In genomic region chr10:75432176-75432575, GRCh38 we compare ENCODE assay signal across 2 cellular contexts.
TF ChIP-seq lines count a peak whose summit lies in the region.

No MANE protein-coding gene starts in this region.

TF ChIP-seq in A549, 52 proteins besides CTCF, POLR2A, EP300 and RAD21:
- TF ChIP-seq, protein P1, sequence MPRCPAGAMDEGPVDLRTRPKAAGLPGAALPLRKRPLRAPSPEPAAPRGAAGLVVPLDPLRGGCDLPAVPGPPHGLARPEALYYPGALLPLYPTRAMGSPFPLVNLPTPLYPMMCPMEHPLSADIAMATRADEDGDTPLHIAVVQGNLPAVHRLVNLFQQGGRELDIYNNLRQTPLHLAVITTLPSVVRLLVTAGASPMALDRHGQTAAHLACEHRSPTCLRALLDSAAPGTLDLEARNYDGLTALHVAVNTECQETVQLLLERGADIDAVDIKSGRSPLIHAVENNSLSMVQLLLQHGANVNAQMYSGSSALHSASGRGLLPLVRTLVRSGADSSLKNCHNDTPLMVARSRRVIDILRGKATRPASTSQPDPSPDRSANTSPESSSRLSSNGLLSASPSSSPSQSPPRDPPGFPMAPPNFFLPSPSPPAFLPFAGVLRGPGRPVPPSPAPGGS (IDR thresholded peaks at IDR 0.05) = no peak
- no peak for TF ChIP-seq BHLHE40 (IDR thresholded peaks at IDR 0.05; ENCODE audit: low read depth, low read length)
- no peak for TF ChIP-seq GATA3 (IDR thresholded peaks at IDR 0.05; ENCODE audit: borderline replicate concordance)
- TF ChIP-seq HDAC2 (IDR thresholded peaks at IDR 0.05) = no peak
- TF ChIP-seq CHD2 (IDR thresholded peaks at IDR 0.05; ENCODE audit: low read length, partially characterized antibody) = no peak
- TF ChIP-seq PHF8 (IDR thresholded peaks at IDR 0.05; ENCODE audit: borderline replicate concordance, low read depth) = no peak
- TF ChIP-seq RNF2 (IDR thresholded peaks at IDR 0.05; ENCODE audit: borderline replicate concordance, low read depth) = no peak
- TF ChIP-seq USF2 (IDR thresholded peaks at IDR 0.05) = no peak
- TF ChIP-seq, protein P2, sequence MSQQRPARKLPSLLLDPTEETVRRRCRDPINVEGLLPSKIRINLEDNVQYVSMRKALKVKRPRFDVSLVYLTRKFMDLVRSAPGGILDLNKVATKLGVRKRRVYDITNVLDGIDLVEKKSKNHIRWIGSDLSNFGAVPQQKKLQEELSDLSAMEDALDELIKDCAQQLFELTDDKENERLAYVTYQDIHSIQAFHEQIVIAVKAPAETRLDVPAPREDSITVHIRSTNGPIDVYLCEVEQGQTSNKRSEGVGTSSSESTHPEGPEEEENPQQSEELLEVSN (IDR thresholded peaks at IDR 0.05; ENCODE audit: borderline replicate concordance, low read depth) = no peak
- TF ChIP-seq KDM5A (IDR thresholded peaks at IDR 0.05) = no peak
- no peak for TF ChIP-seq HMGXB4 (CRISPR knock-in tag; IDR thresholded peaks at IDR 0.05; ENCODE audit: borderline replicate concordance)
- TF ChIP-seq RFX5 (IDR thresholded peaks at IDR 0.05) = no peak
- no peak for TF ChIP-seq FOXS1 (CRISPR knock-in tag; IDR thresholded peaks at IDR 0.05)

TF ChIP-seq in H1, 55 proteins besides CTCF, POLR2A, EP300 and RAD21:
- no peak for TF ChIP-seq SAP30 (IDR thresholded peaks at IDR 0.05; ENCODE audit: insufficient read depth, insufficient replicate concordance, low read length)
- TF ChIP-seq USF2 (IDR thresholded peaks at IDR 0.05; ENCODE audit: low read length) = no peak
- no peak for TF ChIP-seq PHF8 (conservative IDR thresholded peaks at IDR 0.05; ENCODE audit: low read depth, low read length)
- no peak for TF ChIP-seq TEAD4 (IDR thresholded peaks at IDR 0.05; ENCODE audit: low read depth, low read length)
- TF ChIP-seq RXRA (IDR thresholded peaks at IDR 0.05; ENCODE audit: insufficient read depth, low read depth, low read length) = no peak
